Comparison of ENCODE assay signal across 17 cellular contexts in genomic region chr9:6418764-6419163, GRCh38. TPM values are rescaled to one million over a fixed set of nuclear protein-coding genes. Genes with fewer than 3 reads are reported as not detected.
A peak's percentile ranks its signal among the peaks of the same experiment; 100 is the strongest.
DNase-seq lines count a peak whose midpoint lies in the region; ATAC-seq and TF ChIP-seq lines count a peak whose summit lies in the region.
"Had no signal": no experiment of that assay in that cellular context is flagged by ENCODE, and none has a peak within 500 bp of the region (broad histone marks: within the 10 kb centered on the region; RNA-seq: fewer than 3 reads in every experiment).

No MANE protein-coding gene starts in this region.

- peaks cover 63% of the 10 kb centered on the region for H3K4me1 Mint-ChIP-seq in activated naive CD4-positive, alpha-beta T cell treated with anti-CD3 and anti-CD28 coated beads for 36 hours (ENCODE audit: low read depth)
- peaks cover 60% of the 10 kb centered on the region for H3K4me1 Mint-ChIP-seq in activated naive CD4-positive, alpha-beta T cell treated with anti-CD3 and anti-CD28 coated beads, Interleukin-2, amount 10 ng/mL, durations not matched to agents 7 days and 5 days
- peaks cover 67% of the 10 kb centered on the region for H3K4me1 Mint-ChIP-seq in activated naive CD8-positive, alpha-beta T cell (ENCODE audit: low read depth)
- peaks cover 66% of the 10 kb centered on the region for H3K4me1 Mint-ChIP-seq in stimulated activated effector memory CD8-positive, alpha-beta T cell treated with anti-CD3 and anti-CD28 coated beads, Interleukin-12 subunit alpha, Interleukin-12 subunit beta, amount 100 ng/mL, for 72 hours

- no peak for DNase-seq in activated naive CD4-positive, alpha-beta T cell treated with anti-CD3 and anti-CD28 coated beads for 36 hours
- no peak for DNase-seq in activated naive CD4-positive, alpha-beta T cell treated with anti-CD3 and anti-CD28 coated beads, Interleukin-2, amount 10 ng/mL, durations not matched to agents 7 days and 5 days
- peak in 1 of 2 experiments; percentile 17 for DNase-seq in HL-60 (ENCODE audit: low read depth in 1 of 2, low spot score in 1 of 2)
- DNase-seq in stimulated activated effector memory CD8-positive, alpha-beta T cell treated with anti-CD3 and anti-CD28 coated beads, Interleukin-12 subunit alpha, Interleukin-12 subunit beta, amount 100 ng/mL, for 72 hours (ENCODE audit: low spot score in 2 of 2), result no peak
- no peak for DNase-seq in stimulated activated CD4-positive, alpha-beta T cell treated with anti-CD3 and anti-CD28 coated beads, Interleukin-12 subunit alpha, Interleukin-12 subunit beta, amount 100 ng/mL, for 4 hours
- DNase-seq: activated CD8-positive, alpha-beta memory T cell treated with anti-CD3 and anti-CD28 coated beads, Interleukin-2, amount 50 U/mL, for 48 hours; anterior cingulate cortex; colonic mucosa; NCI-H446; occipital lobe; sigmoid colon; stimulated activated CD4-positive, alpha-beta T cell treated with anti-CD3 and anti-CD28 coated beads, Interleukin-4, amount 100 ng/mL, for 4 hours had no signal

- H3K4me3 Mint-ChIP-seq in activated naive CD4-positive, alpha-beta T cell treated with anti-CD3 and anti-CD28 coated beads for 36 hours, result no peak overlapping the region
- no peak overlapping the region for H3K4me3 Mint-ChIP-seq in activated naive CD4-positive, alpha-beta T cell treated with anti-CD3 and anti-CD28 coated beads, Interleukin-2, amount 10 ng/mL, durations not matched to agents 7 days and 5 days
- H3K4me3 Mint-ChIP-seq in activated naive CD8-positive, alpha-beta T cell, result peak overlapping the region; percentile 70
- peak overlapping the region; percentile 73 for H3K4me3 Mint-ChIP-seq in stimulated activated effector memory CD8-positive, alpha-beta T cell treated with anti-CD3 and anti-CD28 coated beads, Interleukin-12 subunit alpha, Interleukin-12 subunit beta, amount 100 ng/mL, for 72 hours
- H3K4me3 Mint-ChIP-seq: type B pancreatic cell had no signal

- H3K9me3 Mint-ChIP-seq in activated naive CD4-positive, alpha-beta T cell treated with anti-CD3 and anti-CD28 coated beads for 36 hours, result no peaks in the 10 kb centered on the region
- no peaks in the 10 kb centered on the region for H3K9me3 Mint-ChIP-seq in activated naive CD4-positive, alpha-beta T cell treated with anti-CD3 and anti-CD28 coated beads, Interleukin-2, amount 10 ng/mL, durations not matched to agents 7 days and 5 days
- no peaks in the 10 kb centered on the region for H3K9me3 Mint-ChIP-seq in activated naive CD8-positive, alpha-beta T cell (ENCODE audit: low read depth)
- no peaks in the 10 kb centered on the region for H3K9me3 Mint-ChIP-seq in stimulated activated effector memory CD8-positive, alpha-beta T cell treated with anti-CD3 and anti-CD28 coated beads, Interleukin-12 subunit alpha, Interleukin-12 subunit beta, amount 100 ng/mL, for 72 hours
- H3K9me3 Mint-ChIP-seq: type B pancreatic cell had no signal

- peak overlapping the region; percentile 45 for H3K27ac ChIP-seq in HL-60 (replicated peaks)
- H3K27ac ChIP-seq: colonic mucosa, sigmoid colon, VCaP had no signal

- no peaks in the 10 kb centered on the region for H3K27me3 Mint-ChIP-seq in activated naive CD4-positive, alpha-beta T cell treated with anti-CD3 and anti-CD28 coated beads for 36 hours (ENCODE audit: low read depth)
- no peaks in the 10 kb centered on the region for H3K27me3 Mint-ChIP-seq in activated naive CD4-positive, alpha-beta T cell treated with anti-CD3 and anti-CD28 coated beads, Interleukin-2, amount 10 ng/mL, durations not matched to agents 7 days and 5 days
- H3K27me3 Mint-ChIP-seq in activated naive CD8-positive, alpha-beta T cell, result no peaks in the 10 kb centered on the region
- H3K27me3 Mint-ChIP-seq: type B pancreatic cell had no signal

- no peaks in the 10 kb centered on the region for H3K27me3 ChIP-seq in HL-60 (ENCODE audit: insufficient read depth, poor library complexity, severe bottlenecking)
- H3K27me3 ChIP-seq: colonic mucosa, sigmoid colon had no signal

- CTCF ChIA-PET in activated naive CD4-positive, alpha-beta T cell treated with anti-CD3 and anti-CD28 coated beads for 36 hours (lab: Charles Lee), result interaction anchor here (1.3 kb wide), 1 partner anchor 12 kb away, joined by 4 read pairs; no protein-coding TSS in a partner anchor
- CTCF ChIA-PET in activated naive CD4-positive, alpha-beta T cell treated with anti-CD3 and anti-CD28 coated beads, Interleukin-2, amount 10 ng/mL, durations not matched to agents 7 days and 5 days (lab: Charles Lee), result no interaction called here

- peaks cover 36% of the 10 kb centered on the region for H3K36me3 Mint-ChIP-seq in activated naive CD4-positive, alpha-beta T cell treated with anti-CD3 and anti-CD28 coated beads for 36 hours (ENCODE audit: low read depth)
- peaks cover 57% of the 10 kb centered on the region for H3K36me3 Mint-ChIP-seq in activated naive CD4-positive, alpha-beta T cell treated with anti-CD3 and anti-CD28 coated beads, Interleukin-2, amount 10 ng/mL, durations not matched to agents 7 days and 5 days
- peaks cover 9% of the 10 kb centered on the region for H3K36me3 Mint-ChIP-seq in activated naive CD8-positive, alpha-beta T cell
- peaks cover 66% of the 10 kb centered on the region for H3K36me3 Mint-ChIP-seq in stimulated activated effector memory CD8-positive, alpha-beta T cell treated with anti-CD3 and anti-CD28 coated beads, Interleukin-12 subunit alpha, Interleukin-12 subunit beta, amount 100 ng/mL, for 72 hours

- peak overlapping the region; percentile 9 for H3K4me3 ChIP-seq in HL-60 (replicated peaks; ENCODE audit: insufficient read depth, low read length)
- H3K4me3 ChIP-seq: colonic mucosa, sigmoid colon had no signal

- TF ChIP-seq CTCF in HL-60 (IDR thresholded peaks at IDR 0.05; ENCODE audit: insufficient read depth, low read length), result no peak

- ATAC-seq in stimulated activated effector memory CD8-positive, alpha-beta T cell treated with anti-CD3 and anti-CD28 coated beads, Interleukin-12 subunit alpha, Interleukin-12 subunit beta, amount 100 ng/mL, for 72 hours, result no peak
- no peak for ATAC-seq in HG03039 (IDR thresholded peaks at IDR 0.05; ENCODE audit: unreplicated experiment)
- ATAC-seq in HG03460 (IDR thresholded peaks at IDR 0.05; ENCODE audit: unreplicated experiment), result no peak

- peak overlapping the region; percentile 93 for H3K27ac Mint-ChIP-seq in activated naive CD4-positive, alpha-beta T cell treated with anti-CD3 and anti-CD28 coated beads for 36 hours
- no peak overlapping the region for H3K27ac Mint-ChIP-seq in activated naive CD4-positive, alpha-beta T cell treated with anti-CD3 and anti-CD28 coated beads, Interleukin-2, amount 10 ng/mL, durations not matched to agents 7 days and 5 days
- peak overlapping the region; percentile 85 for H3K27ac Mint-ChIP-seq in activated naive CD8-positive, alpha-beta T cell
- peak overlapping the region; percentile 33 for H3K27ac Mint-ChIP-seq in stimulated activated effector memory CD8-positive, alpha-beta T cell treated with anti-CD3 and anti-CD28 coated beads, Interleukin-12 subunit alpha, Interleukin-12 subunit beta, amount 100 ng/mL, for 72 hours
- H3K27ac Mint-ChIP-seq: type B pancreatic cell had no signal

- intact Hi-C loops in activated naive CD4-positive, alpha-beta T cell treated with anti-CD3 and anti-CD28 coated beads for 36 hours (cut with micrococcal nuclease), result loop anchor here (1.0 to 10.0 kb wide), 4 partner anchors 15 to 1754 kb away; partner anchors contain the start of genes JAK2, PLPP6 and SPATA6L

RNA-seq across cellular contexts. Expression of gene UHRF2, which starts 5.8 kb away (rescaled TPM):
- total RNA-seq in activated naive CD4-positive, alpha-beta T cell treated with anti-CD3 and anti-CD28 coated beads for 36 hours, result 10 to 100 TPM; 62.7 to 71.5 TPM

Comparison
In these comparisons a context has a peak if more than half of its experiments do, and no peak if none do; other contexts are left out.
1. H3K4me3 Mint-ChIP-seq: peak in activated naive CD8-positive, alpha-beta T cell (single experiment) and stimulated activated effector memory CD8-positive, alpha-beta T cell treated with anti-CD3 and anti-CD28 coated beads, Interleukin-12 subunit alpha, Interleukin-12 subunit beta, amount 100 ng/mL, for 72 hours (single experiment); none in activated naive CD4-positive, alpha-beta T cell treated with anti-CD3 and anti-CD28 coated beads for 36 hours (single experiment) and activated naive CD4-positive, alpha-beta T cell treated with anti-CD3 and anti-CD28 coated beads, Interleukin-2, amount 10 ng/mL, durations not matched to agents 7 days and 5 days (single experiment).